Comparison of ENCODE assay signal across 8 cellular contexts in genomic region chr22:38570841-38571364, GRCh38. TPM values are rescaled to one million over a fixed set of nuclear protein-coding genes. Genes with fewer than 3 reads are reported as not detected.
DNase-seq lines count a peak whose midpoint lies in the region; ATAC-seq and TF ChIP-seq lines count a peak whose summit lies in the region.

No MANE protein-coding gene starts in this region.

- no peaks in the 10 kb centered on the region for H3K9me3 ChIP-seq in thyroid gland

- no peak for ATAC-seq in natural killer cell

- peak overlapping the region; percentile 90 for H3K4me3 Mint-ChIP-seq in activated T-helper 1 cell treated with anti-CD3 and anti-CD28 coated beads, Interleukin-12 subunit alpha, Interleukin-12 subunit beta, Interleukin-2, Interleukin-4 antibody, amounts not matched to agents 30 ng/mL and 10 ng/mL and 1 ng/mL, durations not matched to agents 14 hours and 24 hours and 36 hours
- H3K4me3 Mint-ChIP-seq in natural killer cell = peak overlapping the region; percentile 90

- in situ Hi-C loops in GM13976 (cut with MboI; ENCODE audit: low sequenced_read_pairs, unreplicated experiment) = loop anchor here (10.0 kb wide), 1 partner anchor 516 kb away; the partner anchor contains the start of gene PICK1

- H3K36me3 Mint-ChIP-seq in activated T-helper 1 cell treated with anti-CD3 and anti-CD28 coated beads, Interleukin-12 subunit alpha, Interleukin-12 subunit beta, Interleukin-2, Interleukin-4 antibody, amounts not matched to agents 30 ng/mL and 10 ng/mL and 1 ng/mL, durations not matched to agents 14 hours and 24 hours and 36 hours (ENCODE audit: low read depth) = no peaks in the 10 kb centered on the region
- H3K36me3 Mint-ChIP-seq in natural killer cell = no peaks in the 10 kb centered on the region

- no peaks in the 10 kb centered on the region for H3K9me3 Mint-ChIP-seq in activated T-helper 1 cell treated with anti-CD3 and anti-CD28 coated beads, Interleukin-12 subunit alpha, Interleukin-12 subunit beta, Interleukin-2, Interleukin-4 antibody, amounts not matched to agents 30 ng/mL and 10 ng/mL and 1 ng/mL, durations not matched to agents 14 hours and 24 hours and 36 hours
- H3K9me3 Mint-ChIP-seq in natural killer cell = no peaks in the 10 kb centered on the region

- TF ChIP-seq CTCF in 22Rv1 (IDR thresholded peaks at IDR 0.05) (peak; percentile 27; the same call in 1 of the 2 replicates), GM13976 (IDR thresholded peaks at IDR 0.05; ENCODE audit: borderline replicate concordance, control extremely low read depth, extremely low read depth, insufficient read depth, missing control alignments) (peak; percentile 20), fibroblast of pulmonary artery (IDR thresholded peaks at IDR 0.05; ENCODE audit: low read length, missing control alignments) (peak; percentile 9), natural killer cell (IDR thresholded peaks at IDR 0.05) (no peak), thyroid gland (IDR thresholded peaks at IDR 0.05) (no peak)

- no peaks in the 10 kb centered on the region for H3K27me3 ChIP-seq in thyroid gland

- H3K27ac ChIP-seq in 22Rv1 = peak overlapping the region; percentile 73
- H3K27ac ChIP-seq in thyroid gland = peak overlapping the region in 1 of 3 donors; percentile 62

- H3K4me1 ChIP-seq in thyroid gland = peaks cover 0 to 4% of the 10 kb centered on the region in 2 donors

- H3K36me3 ChIP-seq in thyroid gland = no peaks in the 10 kb centered on the region

- TF ChIP-seq POLR2A in thyroid gland (IDR thresholded peaks at IDR 0.05) = no peak

- peak; percentile 29 for DNase-seq in GM13976 (ENCODE audit: low spot score)
- peak; percentile 35 for DNase-seq in NCI-H748 treated with DMSO at 0.1 percent for 48 hours (lab: John Stamatoyannopoulos, UW)
- peak; percentile 23 for DNase-seq in activated T-helper 1 cell treated with anti-CD3 and anti-CD28 coated beads, Interleukin-12 subunit alpha, Interleukin-12 subunit beta, Interleukin-2, Interleukin-4 antibody, amounts not matched to agents 30 ng/mL and 10 ng/mL and 1 ng/mL, durations not matched to agents 14 hours and 24 hours and 36 hours (ENCODE audit: low spot score)
- peak; percentile 31 for DNase-seq in fibroblast of pulmonary artery (ENCODE audit: low read depth)
- DNase-seq in natural killer cell = peak; percentile 16
- DNase-seq in thyroid gland = peak; percentile 38 to 50
- DNase-seq in NK-92 treated with Interleukin-12 subunit alpha and Interleukin-12 subunit beta, amount 100 ng/mL, for 24 hours (lab: John Stamatoyannopoulos, UW) = no peak

- H3K27me3 Mint-ChIP-seq in activated T-helper 1 cell treated with anti-CD3 and anti-CD28 coated beads, Interleukin-12 subunit alpha, Interleukin-12 subunit beta, Interleukin-2, Interleukin-4 antibody, amounts not matched to agents 30 ng/mL and 10 ng/mL and 1 ng/mL, durations not matched to agents 14 hours and 24 hours and 36 hours (ENCODE audit: insufficient read depth) = no peaks in the 10 kb centered on the region
- H3K27me3 Mint-ChIP-seq in natural killer cell (ENCODE audit: low read depth in 2 of 2) = no peaks in the 10 kb centered on the region

- peak overlapping the region; percentile 70 for H3K4me3 ChIP-seq in fibroblast of pulmonary artery (replicated peaks; ENCODE audit: low read depth, low read length)
- H3K4me3 ChIP-seq in thyroid gland (replicated peaks in 1 of 3) = peak overlapping the region in 1 of 3 donors; percentile 57

- H3K27ac Mint-ChIP-seq in activated T-helper 1 cell treated with anti-CD3 and anti-CD28 coated beads, Interleukin-12 subunit alpha, Interleukin-12 subunit beta, Interleukin-2, Interleukin-4 antibody, amounts not matched to agents 30 ng/mL and 10 ng/mL and 1 ng/mL, durations not matched to agents 14 hours and 24 hours and 36 hours = peak overlapping the region; percentile 92
- peak overlapping the region; percentile 52 to 86 for H3K27ac Mint-ChIP-seq in natural killer cell

- 5% methylated on average over 12 of the region's 12 CpGs for WGBS in thyroid gland, 2 donors

- H3K4me1 Mint-ChIP-seq in activated T-helper 1 cell treated with anti-CD3 and anti-CD28 coated beads, Interleukin-12 subunit alpha, Interleukin-12 subunit beta, Interleukin-2, Interleukin-4 antibody, amounts not matched to agents 30 ng/mL and 10 ng/mL and 1 ng/mL, durations not matched to agents 14 hours and 24 hours and 36 hours (ENCODE audit: low read depth) = peaks cover 16% of the 10 kb centered on the region
- H3K4me1 Mint-ChIP-seq in natural killer cell = peaks cover 12 to 19% of the 10 kb centered on the region in 2 donors

- intact Hi-C loops in activated T-helper 1 cell treated with anti-CD3 and anti-CD28 coated beads, Interleukin-12 subunit alpha, Interleukin-12 subunit beta, Interleukin-2, Interleukin-4 antibody, amounts not matched to agents 30 ng/mL and 10 ng/mL and 1 ng/mL, durations not matched to agents 14 hours and 24 hours and 36 hours (cut with micrococcal nuclease) = loop anchor here (1.0 to 5.0 kb wide), 9 partner anchors 65 to 618 kb away; partner anchors contain the start of genes C22orf23, CBY1, DDX17 and FAM227A
- intact Hi-C loops in natural killer cell (cut with micrococcal nuclease) = loop anchor here (5.0 kb wide), 1 partner anchor 159 kb away; no protein-coding TSS in a partner anchor
- intact Hi-C loops in thyroid gland (cut with DNase I) = loop anchor here (5.0 kb wide), 2 partner anchors 219 to 514 kb away; partner anchors contain the start of gene PICK1

RNA-seq across cellular contexts. Expression of gene DMC1, which starts 0.9 kb away (rescaled TPM):
- 11.2 and 11.7 TPM in 2 replicates for total RNA-seq in activated T-helper 1 cell treated with anti-CD3 and anti-CD28 coated beads, Interleukin-12 subunit alpha, Interleukin-12 subunit beta, Interleukin-2, Interleukin-4 antibody, amounts not matched to agents 30 ng/mL and 10 ng/mL and 1 ng/mL, durations not matched to agents 14 hours and 24 hours and 36 hours
- 1 to 10 TPM in 1 of 3 donors, under 1 TPM in 2; 0.31 to 1.7 (median 0.63) TPM for total RNA-seq in natural killer cell
- 10 to 100 TPM in 1 of 4 donors, 1 to 10 TPM in 1, under 1 TPM in 1, not detected in 1; 0.78 to 25.9 (median 1.1) TPM for total RNA-seq in thyroid gland

Comparison
In these comparisons a context has a peak if more than half of its experiments do, and no peak if none do; other contexts are left out.
1. CTCF ChIP-seq: peak in 22Rv1 (single experiment), GM13976 (single experiment) and fibroblast of pulmonary artery (single experiment); none in natural killer cell (single experiment) and thyroid gland (0 of 6).